In genomic region chr11:75011357-75011756, GRCh38 we compare ENCODE assay signal across 2 cellular contexts.
TF ChIP-seq lines count a peak whose summit lies in the region.

No MANE protein-coding gene starts in this region.

TF ChIP-seq in K562, 482 proteins besides CTCF, POLR2A, EP300 and RAD21:
- peak; percentile 51; the same call in 1 of the 2 replicates for TF ChIP-seq CBFA2T3 (IDR thresholded peaks at IDR 0.05)
- TF ChIP-seq CBFA2T2 (conservative IDR thresholded peaks at IDR 0.05) = 0 out of 2 replicates have a peak, but pooled peaks have one; percentile 29
- no peak for TF ChIP-seq PHTF2 (CRISPR knock-in tag; IDR thresholded peaks at IDR 0.05)

TF ChIP-seq in HEK293T, 16 proteins besides CTCF, POLR2A, EP300 and RAD21:
- no peak for TF ChIP-seq BHLHE40 (IDR thresholded peaks at IDR 0.05; ENCODE audit: borderline replicate concordance)
- TF ChIP-seq CTBP1 (IDR thresholded peaks at IDR 0.05; ENCODE audit: borderline replicate concordance) = no peak
- no peak for TF ChIP-seq FOXM1 (IDR thresholded peaks at IDR 0.05; ENCODE audit: borderline replicate concordance)
- no peak for TF ChIP-seq ARNT (IDR thresholded peaks at IDR 0.05)
- no peak for TF ChIP-seq LEF1 (IDR thresholded peaks at IDR 0.05; ENCODE audit: borderline replicate concordance)
- TF ChIP-seq TARDBP (IDR thresholded peaks at IDR 0.05) = no peak
- no peak for TF ChIP-seq SP1 (IDR thresholded peaks at IDR 0.05)
- TF ChIP-seq NFRKB (IDR thresholded peaks at IDR 0.05) = no peak
- no peak for TF ChIP-seq PKNOX1 (IDR thresholded peaks at IDR 0.05)
